ENCODE assay signal across 24 cellular contexts in genomic region chr18:11343096-11343495, GRCh38.
"Had no signal": no experiment of that assay in that cellular context is flagged by ENCODE, and none has a peak within 500 bp of the region (broad histone marks: within the 10 kb centered on the region; RNA-seq: fewer than 3 reads in every experiment).

No MANE protein-coding gene starts in this region.

- H3K4me1 ChIP-seq: colonic mucosa, esophagus squamous epithelium, foreskin keratinocyte, gastroesophageal sphincter, heart left ventricle, heart right ventricle had no signal

- H3K27ac ChIP-seq: colonic mucosa, coronary artery, dorsolateral prefrontal cortex, epithelial cell of prostate, esophagus muscularis mucosa, esophagus squamous epithelium, foreskin keratinocyte, gastrocnemius medialis, gastroesophageal sphincter, heart left ventricle, heart right ventricle had no signal

- H3K4me3 ChIP-seq: colonic mucosa, coronary artery, dorsolateral prefrontal cortex, esophagus muscularis mucosa, esophagus squamous epithelium, gastrocnemius medialis, gastroesophageal sphincter, heart left ventricle, heart right ventricle had no signal

- DNase-seq: colonic mucosa; cortex of kidney; dermis blood vessel endothelial cell; dorsolateral prefrontal cortex; effector CD4-positive, alpha-beta T cell; effector CD8-positive, alpha-beta T cell; effector memory CD4-positive, alpha-beta T cell; effector memory CD8-positive, alpha-beta T cell; endodermal cell; erythroblast; esophagus squamous epithelium; foreskin fibroblast; foreskin keratinocyte; foreskin melanocyte; gastrocnemius medialis; glutamatergic neuron; head of caudate nucleus; heart left ventricle; heart right ventricle had no signal

- H3K4me3 Mint-ChIP-seq: dendritic cell treated with granulocyte-macrophage colony-stimulating factor and Interleukin-4, amounts not matched to agents 40 ng/mL and 50 ng/mL, for 4 days; effector memory CD8-positive, alpha-beta T cell; endodermal cell had no signal

- H3K27ac Mint-ChIP-seq: dendritic cell treated with granulocyte-macrophage colony-stimulating factor and Interleukin-4, amounts not matched to agents 40 ng/mL and 50 ng/mL, for 4 days; effector memory CD8-positive, alpha-beta T cell; endodermal cell had no signal

- H3K9me3 ChIP-seq: colonic mucosa had no signal

- H3K27me3 ChIP-seq: colonic mucosa, esophagus muscularis mucosa, esophagus squamous epithelium, foreskin keratinocyte, gastrocnemius medialis, gastroesophageal sphincter, heart left ventricle, heart right ventricle had no signal

- H3K36me3 ChIP-seq: colonic mucosa, esophagus muscularis mucosa, esophagus squamous epithelium, gastrocnemius medialis, gastroesophageal sphincter, heart left ventricle, heart right ventricle had no signal

- H3K27me3 Mint-ChIP-seq: dendritic cell treated with granulocyte-macrophage colony-stimulating factor and Interleukin-4, amounts not matched to agents 40 ng/mL and 50 ng/mL, for 4 days; effector memory CD8-positive, alpha-beta T cell had no signal

- H3K4me1 Mint-ChIP-seq: endodermal cell had no signal
